In genomic region chr11:109390752-109391151, GRCh38 we compare ENCODE assay signal across 1 cellular context.
TF ChIP-seq lines count a peak whose summit lies in the region.

No MANE protein-coding gene starts in this region.

TF ChIP-seq in WTC11, 78 proteins besides CTCF, POLR2A, EP300 and RAD21 (continued from another document):
- TF ChIP-seq AFF4 (CRISPR knock-in tag; IDR thresholded peaks at IDR 0.05; ENCODE audit: borderline replicate concordance) (no peak), HMGA2 (CRISPR knock-in tag; IDR thresholded peaks at IDR 0.05) (no peak), ATF2 (CRISPR knock-in tag; IDR thresholded peaks at IDR 0.05; ENCODE audit: borderline replicate concordance, low read depth) (no peak), NFYB (CRISPR knock-in tag; conservative IDR thresholded peaks at IDR 0.05; ENCODE audit: low read depth) (no peak), NFE2L1 (CRISPR knock-in tag; IDR thresholded peaks at IDR 0.05) (no peak), SOX15 (CRISPR knock-in tag; IDR thresholded peaks at IDR 0.05) (no peak), FOXP1 (CRISPR knock-in tag; IDR thresholded peaks at IDR 0.05; ENCODE audit: borderline replicate concordance) (no peak), JAZF1 (CRISPR knock-in tag; IDR thresholded peaks at IDR 0.05) (no peak), TCF7 (CRISPR knock-in tag; IDR thresholded peaks at IDR 0.05; ENCODE audit: low read depth) (no peak), SMAD4 (CRISPR knock-in tag; IDR thresholded peaks at IDR 0.05) (no peak), GABPB1 (CRISPR knock-in tag; IDR thresholded peaks at IDR 0.05) (no peak), USF2 (CRISPR knock-in tag; IDR thresholded peaks at IDR 0.05) (no peak)
- TF ChIP-seq, protein P1, sequence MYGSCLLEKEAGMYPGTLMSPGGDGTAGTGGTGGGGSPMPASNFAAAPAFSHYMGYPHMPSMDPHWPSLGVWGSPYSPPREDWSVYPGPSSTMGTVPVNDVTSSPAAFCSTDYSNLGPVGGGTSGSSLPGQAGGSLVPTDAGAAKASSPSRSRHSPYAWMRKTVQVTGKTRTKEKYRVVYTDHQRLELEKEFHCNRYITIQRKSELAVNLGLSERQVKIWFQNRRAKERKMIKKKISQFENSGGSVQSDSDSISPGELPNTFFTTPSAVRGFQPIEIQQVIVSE (CRISPR knock-in tag; IDR thresholded peaks at IDR 0.05; ENCODE audit: borderline replicate concordance): no peak
- TF ChIP-seq, protein P2, sequence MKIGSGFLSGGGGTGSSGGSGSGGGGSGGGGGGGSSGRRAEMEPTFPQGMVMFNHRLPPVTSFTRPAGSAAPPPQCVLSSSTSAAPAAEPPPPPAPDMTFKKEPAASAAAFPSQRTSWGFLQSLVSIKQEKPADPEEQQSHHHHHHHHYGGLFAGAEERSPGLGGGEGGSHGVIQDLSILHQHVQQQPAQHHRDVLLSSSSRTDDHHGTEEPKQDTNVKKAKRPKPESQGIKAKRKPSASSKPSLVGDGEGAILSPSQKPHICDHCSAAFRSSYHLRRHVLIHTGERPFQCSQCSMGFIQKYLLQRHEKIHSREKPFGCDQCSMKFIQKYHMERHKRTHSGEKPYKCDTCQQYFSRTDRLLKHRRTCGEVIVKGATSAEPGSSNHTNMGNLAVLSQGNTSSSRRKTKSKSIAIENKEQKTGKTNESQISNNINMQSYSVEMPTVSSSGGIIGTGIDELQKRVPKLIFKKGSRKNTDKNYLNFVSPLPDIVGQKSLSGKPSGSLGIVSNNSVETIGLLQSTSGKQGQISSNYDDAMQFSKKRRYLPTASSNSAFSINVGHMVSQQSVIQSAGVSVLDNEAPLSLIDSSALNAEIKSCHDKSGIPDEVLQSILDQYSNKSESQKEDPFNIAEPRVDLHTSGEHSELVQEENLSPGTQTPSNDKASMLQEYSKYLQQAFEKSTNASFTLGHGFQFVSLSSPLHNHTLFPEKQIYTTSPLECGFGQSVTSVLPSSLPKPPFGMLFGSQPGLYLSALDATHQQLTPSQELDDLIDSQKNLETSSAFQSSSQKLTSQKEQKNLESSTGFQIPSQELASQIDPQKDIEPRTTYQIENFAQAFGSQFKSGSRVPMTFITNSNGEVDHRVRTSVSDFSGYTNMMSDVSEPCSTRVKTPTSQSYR (CRISPR knock-in tag; IDR thresholded peaks at IDR 0.05): no peak
